In the genomic region with DNA sequence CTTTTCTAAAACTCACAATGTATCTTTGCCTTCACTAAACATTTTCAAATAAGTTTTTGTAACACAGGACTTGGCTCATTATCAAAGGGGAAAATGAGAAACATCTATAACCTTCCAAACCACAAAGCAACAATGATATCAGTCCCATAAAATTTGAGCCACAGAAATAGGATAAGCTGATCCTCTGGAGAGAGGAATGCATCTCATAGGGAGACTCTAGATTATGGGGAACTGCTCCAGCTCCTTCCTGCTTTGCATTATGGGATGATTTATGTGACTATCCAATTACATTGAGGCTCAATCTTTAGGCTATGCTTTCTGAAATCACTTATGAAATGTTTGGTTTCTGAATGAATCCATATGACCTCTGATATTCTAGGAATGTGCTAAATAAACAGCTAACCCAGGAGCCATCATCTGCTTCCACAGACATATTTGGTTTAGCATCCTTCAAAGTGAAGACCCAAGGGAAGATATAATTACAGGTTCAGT, we compare ENCODE assay signal across 1 cellular context.
TF ChIP-seq lines count a peak whose summit lies in the region.

No MANE protein-coding gene starts in this region.

TF ChIP-seq in HEK293, 187 proteins besides CTCF, POLR2A, EP300 and RAD21 (continued from another document and continues in another):
- TF ChIP-seq, protein P1, sequence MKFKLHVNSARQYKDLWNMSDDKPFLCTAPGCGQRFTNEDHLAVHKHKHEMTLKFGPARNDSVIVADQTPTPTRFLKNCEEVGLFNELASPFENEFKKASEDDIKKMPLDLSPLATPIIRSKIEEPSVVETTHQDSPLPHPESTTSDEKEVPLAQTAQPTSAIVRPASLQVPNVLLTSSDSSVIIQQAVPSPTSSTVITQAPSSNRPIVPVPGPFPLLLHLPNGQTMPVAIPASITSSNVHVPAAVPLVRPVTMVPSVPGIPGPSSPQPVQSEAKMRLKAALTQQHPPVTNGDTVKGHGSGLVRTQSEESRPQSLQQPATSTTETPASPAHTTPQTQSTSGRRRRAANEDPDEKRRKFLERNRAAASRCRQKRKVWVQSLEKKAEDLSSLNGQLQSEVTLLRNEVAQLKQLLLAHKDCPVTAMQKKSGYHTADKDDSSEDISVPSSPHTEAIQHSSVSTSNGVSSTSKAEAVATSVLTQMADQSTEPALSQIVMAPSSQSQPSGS (tag by site-specific recombination; IDR thresholded peaks at IDR 0.05; ENCODE audit: low read depth), result peak; percentile 26; the same call in 1 of the 2 replicates
- TF ChIP-seq ZNF501 (tag by site-specific recombination; IDR thresholded peaks at IDR 0.05), result peak; percentile 77; the same call in 1 of the 2 replicates
- TF ChIP-seq, protein P2, sequence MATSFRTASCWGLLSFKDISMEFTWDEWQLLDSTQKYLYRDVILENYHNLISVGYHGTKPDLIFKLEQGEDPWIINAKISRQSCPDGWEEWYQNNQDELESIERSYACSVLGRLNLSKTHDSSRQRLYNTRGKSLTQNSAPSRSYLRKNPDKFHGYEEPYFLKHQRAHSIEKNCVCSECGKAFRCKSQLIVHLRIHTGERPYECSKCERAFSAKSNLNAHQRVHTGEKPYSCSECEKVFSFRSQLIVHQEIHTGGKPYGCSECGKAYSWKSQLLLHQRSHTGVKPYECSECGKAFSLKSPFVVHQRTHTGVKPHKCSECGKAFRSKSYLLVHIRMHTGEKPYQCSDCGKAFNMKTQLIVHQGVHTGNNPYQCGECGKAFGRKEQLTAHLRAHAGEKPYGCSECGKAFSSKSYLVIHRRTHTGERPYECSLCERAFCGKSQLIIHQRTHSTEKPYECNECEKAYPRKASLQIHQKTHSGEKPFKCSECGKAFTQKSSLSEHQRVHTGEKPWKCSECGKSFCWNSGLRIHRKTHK (tag by site-specific recombination; IDR thresholded peaks at IDR 0.05), result no peak
- peak; percentile 97 for TF ChIP-seq ZNF24 (tag by site-specific recombination; IDR thresholded peaks at IDR 0.05)
- no peak for TF ChIP-seq SETDB1 (IDR thresholded peaks at IDR 0.05; ENCODE audit: insufficient read length, low read length)
- peak; percentile 45 for TF ChIP-seq SP2 (tag by site-specific recombination; IDR thresholded peaks at IDR 0.05)
- TF ChIP-seq, protein P3, sequence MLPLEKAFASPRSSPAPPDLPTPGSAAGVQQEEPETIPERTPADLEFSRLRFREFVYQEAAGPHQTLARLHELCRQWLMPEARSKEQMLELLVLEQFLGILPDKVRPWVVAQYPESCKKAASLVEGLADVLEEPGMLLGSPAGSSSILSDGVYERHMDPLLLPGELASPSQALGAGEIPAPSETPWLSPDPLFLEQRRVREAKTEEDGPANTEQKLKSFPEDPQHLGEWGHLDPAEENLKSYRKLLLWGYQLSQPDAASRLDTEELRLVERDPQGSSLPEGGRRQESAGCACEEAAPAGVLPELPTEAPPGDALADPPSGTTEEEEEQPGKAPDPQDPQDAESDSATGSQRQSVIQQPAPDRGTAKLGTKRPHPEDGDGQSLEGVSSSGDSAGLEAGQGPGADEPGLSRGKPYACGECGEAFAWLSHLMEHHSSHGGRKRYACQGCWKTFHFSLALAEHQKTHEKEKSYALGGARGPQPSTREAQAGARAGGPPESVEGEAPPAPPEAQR (tag by site-specific recombination; IDR thresholded peaks at IDR 0.05), result no peak
- TF ChIP-seq ZNF664 (tag by site-specific recombination; IDR thresholded peaks at IDR 0.05), result 0 out of 2 replicates have a peak, but pooled peaks have one; percentile 25
- TF ChIP-seq, protein P4, sequence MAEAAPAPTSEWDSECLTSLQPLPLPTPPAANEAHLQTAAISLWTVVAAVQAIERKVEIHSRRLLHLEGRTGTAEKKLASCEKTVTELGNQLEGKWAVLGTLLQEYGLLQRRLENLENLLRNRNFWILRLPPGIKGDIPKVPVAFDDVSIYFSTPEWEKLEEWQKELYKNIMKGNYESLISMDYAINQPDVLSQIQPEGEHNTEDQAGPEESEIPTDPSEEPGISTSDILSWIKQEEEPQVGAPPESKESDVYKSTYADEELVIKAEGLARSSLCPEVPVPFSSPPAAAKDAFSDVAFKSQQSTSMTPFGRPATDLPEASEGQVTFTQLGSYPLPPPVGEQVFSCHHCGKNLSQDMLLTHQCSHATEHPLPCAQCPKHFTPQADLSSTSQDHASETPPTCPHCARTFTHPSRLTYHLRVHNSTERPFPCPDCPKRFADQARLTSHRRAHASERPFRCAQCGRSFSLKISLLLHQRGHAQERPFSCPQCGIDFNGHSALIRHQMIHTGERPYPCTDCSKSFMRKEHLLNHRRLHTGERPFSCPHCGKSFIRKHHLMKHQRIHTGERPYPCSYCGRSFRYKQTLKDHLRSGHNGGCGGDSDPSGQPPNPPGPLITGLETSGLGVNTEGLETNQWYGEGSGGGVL (tag by site-specific recombination; IDR thresholded peaks at IDR 0.05), result peak; percentile 44
- TF ChIP-seq, protein P5, sequence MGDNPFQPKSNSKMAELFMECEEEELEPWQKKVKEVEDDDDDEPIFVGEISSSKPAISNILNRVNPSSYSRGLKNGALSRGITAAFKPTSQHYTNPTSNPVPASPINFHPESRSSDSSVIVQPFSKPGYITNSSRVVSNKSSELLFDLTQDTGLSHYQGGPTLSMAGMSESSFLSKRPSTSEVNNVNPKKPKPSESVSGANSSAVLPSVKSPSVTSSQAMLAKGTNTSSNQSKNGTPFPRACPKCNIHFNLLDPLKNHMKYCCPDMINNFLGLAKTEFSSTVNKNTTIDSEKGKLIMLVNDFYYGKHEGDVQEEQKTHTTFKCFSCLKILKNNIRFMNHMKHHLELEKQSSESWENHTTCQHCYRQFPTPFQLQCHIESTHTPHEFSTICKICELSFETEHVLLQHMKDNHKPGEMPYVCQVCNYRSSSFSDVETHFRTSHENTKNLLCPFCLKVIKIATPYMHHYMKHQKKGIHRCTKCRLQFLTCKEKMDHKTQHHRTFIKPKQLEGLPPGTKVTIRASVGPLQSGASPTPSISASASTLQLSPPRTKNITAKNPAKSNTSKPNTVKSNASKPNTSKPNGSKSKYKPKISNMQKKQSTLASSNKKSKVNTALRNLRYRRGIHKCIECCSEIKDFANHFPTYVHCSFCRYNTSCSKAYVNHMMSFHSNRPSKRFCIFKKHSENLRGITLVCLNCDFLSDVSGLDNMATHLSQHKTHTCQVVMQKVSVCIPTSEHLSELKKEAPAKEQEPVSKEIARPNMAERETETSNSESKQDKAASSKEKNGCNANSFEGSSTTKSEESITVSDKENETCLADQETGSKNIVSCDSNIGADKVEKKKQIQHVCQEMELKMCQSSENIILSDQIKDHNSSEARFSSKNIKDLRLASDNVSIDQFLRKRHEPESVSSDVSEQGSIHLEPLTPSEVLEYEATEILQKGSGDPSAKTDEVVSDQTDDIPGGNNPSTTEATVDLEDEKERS (tag by site-specific recombination; IDR thresholded peaks at IDR 0.05), result no peak
- TF ChIP-seq, protein P6, sequence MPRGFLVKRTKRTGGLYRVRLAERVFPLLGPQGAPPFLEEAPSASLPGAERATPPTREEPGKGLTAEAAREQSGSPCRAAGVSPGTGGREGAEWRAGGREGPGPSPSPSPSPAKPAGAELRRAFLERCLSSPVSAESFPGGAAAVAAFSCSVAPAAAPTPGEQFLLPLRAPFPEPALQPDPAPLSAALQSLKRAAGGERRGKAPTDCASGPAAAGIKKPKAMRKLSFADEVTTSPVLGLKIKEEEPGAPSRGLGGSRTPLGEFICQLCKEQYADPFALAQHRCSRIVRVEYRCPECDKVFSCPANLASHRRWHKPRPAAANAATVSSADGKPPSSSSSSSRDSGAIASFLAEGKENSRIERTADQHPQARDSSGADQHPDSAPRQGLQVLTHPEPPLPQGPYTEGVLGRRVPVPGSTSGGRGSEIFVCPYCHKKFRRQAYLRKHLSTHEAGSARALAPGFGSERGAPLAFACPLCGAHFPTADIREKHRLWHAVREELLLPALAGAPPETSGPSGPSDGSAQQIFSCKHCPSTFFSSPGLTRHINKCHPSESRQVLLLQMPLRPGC (tag by site-specific recombination; IDR thresholded peaks at IDR 0.05), result peak; percentile 91
- peak; percentile 89; the same call in 1 of the 2 replicates for TF ChIP-seq BCL11A (tag by site-specific recombination; IDR thresholded peaks at IDR 0.05; ENCODE audit: low read depth)
- no peak for TF ChIP-seq ZSCAN16 (tag by site-specific recombination; IDR thresholded peaks at IDR 0.05)
- no peak for TF ChIP-seq ZNF521 (tag by site-specific recombination; IDR thresholded peaks at IDR 0.05)
- TF ChIP-seq KLF10 (tag by site-specific recombination; IDR thresholded peaks at IDR 0.05), result peak; percentile 85
- no peak for TF ChIP-seq KLF9 (tag by site-specific recombination; IDR thresholded peaks at IDR 0.05; ENCODE audit: low read depth)
- TF ChIP-seq KLF16 (tag by site-specific recombination; IDR thresholded peaks at IDR 0.05), result 0 out of 2 replicates have a peak, but pooled peaks have one; percentile 18
- no peak for TF ChIP-seq ZNF830 (tag by site-specific recombination; IDR thresholded peaks at IDR 0.05; ENCODE audit: low read depth)
- no peak for TF ChIP-seq ZNF341 (tag by site-specific recombination; IDR thresholded peaks at IDR 0.05; ENCODE audit: low read depth)
- TF ChIP-seq ZNF2 (tag by site-specific recombination; IDR thresholded peaks at IDR 0.05), result peak; percentile 79
- TF ChIP-seq YY2 (tag by site-specific recombination; IDR thresholded peaks at IDR 0.05), result no peak
- TF ChIP-seq, protein P7, sequence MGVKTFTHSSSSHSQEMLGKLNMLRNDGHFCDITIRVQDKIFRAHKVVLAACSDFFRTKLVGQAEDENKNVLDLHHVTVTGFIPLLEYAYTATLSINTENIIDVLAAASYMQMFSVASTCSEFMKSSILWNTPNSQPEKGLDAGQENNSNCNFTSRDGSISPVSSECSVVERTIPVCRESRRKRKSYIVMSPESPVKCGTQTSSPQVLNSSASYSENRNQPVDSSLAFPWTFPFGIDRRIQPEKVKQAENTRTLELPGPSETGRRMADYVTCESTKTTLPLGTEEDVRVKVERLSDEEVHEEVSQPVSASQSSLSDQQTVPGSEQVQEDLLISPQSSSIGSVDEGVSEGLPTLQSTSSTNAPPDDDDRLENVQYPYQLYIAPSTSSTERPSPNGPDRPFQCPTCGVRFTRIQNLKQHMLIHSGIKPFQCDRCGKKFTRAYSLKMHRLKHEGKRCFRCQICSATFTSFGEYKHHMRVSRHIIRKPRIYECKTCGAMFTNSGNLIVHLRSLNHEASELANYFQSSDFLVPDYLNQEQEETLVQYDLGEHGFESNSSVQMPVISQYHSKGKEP (tag by site-specific recombination; IDR thresholded peaks at IDR 0.05), result peak; percentile 92
- TF ChIP-seq ZNF133 (tag by site-specific recombination; IDR thresholded peaks at IDR 0.05), result no peak
- TF ChIP-seq, protein P8, sequence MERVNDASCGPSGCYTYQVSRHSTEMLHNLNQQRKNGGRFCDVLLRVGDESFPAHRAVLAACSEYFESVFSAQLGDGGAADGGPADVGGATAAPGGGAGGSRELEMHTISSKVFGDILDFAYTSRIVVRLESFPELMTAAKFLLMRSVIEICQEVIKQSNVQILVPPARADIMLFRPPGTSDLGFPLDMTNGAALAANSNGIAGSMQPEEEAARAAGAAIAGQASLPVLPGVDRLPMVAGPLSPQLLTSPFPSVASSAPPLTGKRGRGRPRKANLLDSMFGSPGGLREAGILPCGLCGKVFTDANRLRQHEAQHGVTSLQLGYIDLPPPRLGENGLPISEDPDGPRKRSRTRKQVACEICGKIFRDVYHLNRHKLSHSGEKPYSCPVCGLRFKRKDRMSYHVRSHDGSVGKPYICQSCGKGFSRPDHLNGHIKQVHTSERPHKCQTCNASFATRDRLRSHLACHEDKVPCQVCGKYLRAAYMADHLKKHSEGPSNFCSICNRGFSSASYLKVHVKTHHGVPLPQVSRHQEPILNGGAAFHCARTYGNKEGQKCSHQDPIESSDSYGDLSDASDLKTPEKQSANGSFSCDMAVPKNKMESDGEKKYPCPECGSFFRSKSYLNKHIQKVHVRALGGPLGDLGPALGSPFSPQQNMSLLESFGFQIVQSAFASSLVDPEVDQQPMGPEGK (tag by site-specific recombination; IDR thresholded peaks at IDR 0.05), result peak; percentile 38; the same call in 1 of the 2 replicates
- TF ChIP-seq ZNF600 (tag by site-specific recombination; IDR thresholded peaks at IDR 0.05), result 0 out of 2 replicates have a peak, but pooled peaks have one; percentile 19
- TF ChIP-seq BCL11B (tag by site-specific recombination; IDR thresholded peaks at IDR 0.05; ENCODE audit: low read depth), result peak; percentile 60; the same call in 1 of the 2 replicates
- peak; percentile 84 for TF ChIP-seq HOXD13 (CRISPR knock-in tag; IDR thresholded peaks at IDR 0.05; ENCODE audit: borderline replicate concordance)
- 0 out of 2 replicates have a peak, but pooled peaks have one; percentile 25 for TF ChIP-seq MEIS1 (CRISPR knock-in tag; IDR thresholded peaks at IDR 0.05; ENCODE audit: borderline replicate concordance)
- TF ChIP-seq ZNF514 (tag by site-specific recombination; IDR thresholded peaks at IDR 0.05), result no peak
- peak; percentile 42; the same call in 1 of the 2 replicates for TF ChIP-seq ZNF335 (tag by site-specific recombination; conservative IDR thresholded peaks at IDR 0.05)
- TF ChIP-seq, protein P9, sequence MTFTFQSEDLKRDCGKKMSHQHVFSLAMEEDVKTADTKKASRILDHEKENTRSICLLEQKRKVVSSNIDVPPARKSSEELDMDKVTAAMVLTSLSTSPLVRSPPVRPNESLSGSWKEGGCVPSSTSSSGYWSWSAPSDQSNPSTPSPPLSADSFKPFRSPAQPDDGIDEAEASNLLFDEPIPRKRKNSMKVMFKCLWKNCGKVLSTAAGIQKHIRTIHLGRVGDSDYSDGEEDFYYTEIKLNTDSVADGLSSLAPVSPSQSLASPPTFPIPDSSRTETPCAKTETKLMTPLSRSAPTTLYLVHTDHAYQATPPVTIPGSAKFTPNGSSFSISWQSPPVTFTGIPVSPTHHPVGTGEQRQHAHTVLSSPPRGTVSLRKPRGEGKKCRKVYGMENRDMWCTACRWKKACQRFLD (tag by site-specific recombination; IDR thresholded peaks at IDR 0.05), result no peak
- peak; percentile 99 for TF ChIP-seq SP7 (tag by site-specific recombination; IDR thresholded peaks at IDR 0.05)
- no peak for TF ChIP-seq ZNF140 (tag by site-specific recombination; IDR thresholded peaks at IDR 0.05)
- no peak for TF ChIP-seq ZNF112 (tag by site-specific recombination; IDR thresholded peaks at IDR 0.05)
- 0 out of 2 replicates have a peak, but pooled peaks have one; percentile 66 for TF ChIP-seq ZNF239 (tag by site-specific recombination; IDR thresholded peaks at IDR 0.05)
- no peak for TF ChIP-seq PRDM1 (tag by site-specific recombination; IDR thresholded peaks at IDR 0.05)
- TF ChIP-seq KLF7 (tag by site-specific recombination; IDR thresholded peaks at IDR 0.05; ENCODE audit: borderline replicate concordance), result no peak
- TF ChIP-seq ZNF610 (tag by site-specific recombination; IDR thresholded peaks at IDR 0.05; ENCODE audit: borderline replicate concordance), result no peak; the same call in 1 of the 2 replicates
- peak; percentile 70; the same call in 1 of the 2 replicates for TF ChIP-seq GLI2 (tag by site-specific recombination; IDR thresholded peaks at IDR 0.05; ENCODE audit: borderline replicate concordance, low read depth)
- peak; percentile 13; the same call in 1 of the 2 replicates for TF ChIP-seq ZNF654 (tag by site-specific recombination; IDR thresholded peaks at IDR 0.05; ENCODE audit: low read depth)
- TF ChIP-seq ZNF146 (tag by site-specific recombination; IDR thresholded peaks at IDR 0.05), result no peak; the same call in 1 of the 2 replicates
- no peak for TF ChIP-seq ZNF510 (tag by site-specific recombination; IDR thresholded peaks at IDR 0.05; ENCODE audit: insufficient replicate concordance)
- TF ChIP-seq ZNF658 (tag by site-specific recombination; IDR thresholded peaks at IDR 0.05), result no peak
- peak; percentile 79 for TF ChIP-seq ZNF391 (tag by site-specific recombination; IDR thresholded peaks at IDR 0.05; ENCODE audit: borderline replicate concordance, low read depth)
- no peak for TF ChIP-seq ZNF677 (tag by site-specific recombination; IDR thresholded peaks at IDR 0.05)
- no peak for TF ChIP-seq ZNF37A (tag by site-specific recombination; IDR thresholded peaks at IDR 0.05)
- TF ChIP-seq SCRT2 (tag by site-specific recombination; IDR thresholded peaks at IDR 0.05), result peak; percentile 47; the same call in 1 of the 2 replicates
